Comparison of ENCODE assay signal across 9 cellular contexts in the genomic region with DNA sequence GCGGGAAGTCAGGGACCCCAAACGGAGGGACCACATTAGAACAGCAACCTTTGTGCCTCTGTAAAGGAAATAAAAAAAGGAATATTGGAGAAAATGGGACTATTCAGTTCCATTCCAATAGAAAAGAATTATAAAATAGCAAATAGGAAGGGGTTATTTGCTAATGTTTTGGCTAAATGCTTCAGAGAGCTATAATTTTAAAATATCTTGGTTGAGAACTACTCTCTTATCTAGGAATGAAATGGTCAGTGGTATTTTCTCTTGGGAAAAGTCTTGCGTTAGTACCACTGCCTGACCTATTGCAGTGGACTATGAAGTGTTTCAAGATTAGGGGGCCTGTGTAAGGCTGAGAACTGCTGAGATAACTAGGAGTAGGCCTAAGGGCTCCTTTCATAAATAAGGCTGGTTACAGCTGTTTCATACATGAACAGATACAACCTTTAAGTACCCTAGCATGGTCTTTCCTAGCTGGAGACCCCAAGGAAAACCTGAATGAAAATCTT. TPM values are rescaled to one million over a fixed set of nuclear protein-coding genes. Genes with fewer than 3 reads are reported as not detected.
DNase-seq lines count a peak whose midpoint lies in the region; ATAC-seq and TF ChIP-seq lines count a peak whose summit lies in the region.
"Had no signal": no experiment of that assay in that cellular context is flagged by ENCODE, and none has a peak within 500 bp of the region (broad histone marks: within the 10 kb centered on the region; RNA-seq: fewer than 3 reads in every experiment).

No MANE protein-coding gene starts in this region.

- DNase-seq in HCT116 (ENCODE audit: low read depth, low spot score) (no peak), heart left ventricle (no peak), retinal pigment epithelial cell (ENCODE audit: low read depth) (peak; percentile 71), SKM-1 (lab: John Stamatoyannopoulos, UW; ENCODE audit: unreplicated experiment) (no peak), NCI-H526 treated with DMSO at 0.1 percent for 48 hours (lab: John Stamatoyannopoulos, UW) (no peak)
- no peak for DNase-seq in activated T-helper 1 cell treated with anti-CD3 and anti-CD28 coated beads, Interleukin-12 subunit alpha, Interleukin-12 subunit beta, Interleukin-2, Interleukin-4 antibody, amounts not matched to agents 30 ng/mL and 10 ng/mL and 1 ng/mL, durations not matched to agents 14 hours and 24 hours and 36 hours (ENCODE audit: low spot score)

- H3K36me3 ChIP-seq in HCT116 (ENCODE audit: control insufficient read depth in 1 of 2, insufficient read depth in 2 of 2, low read length in 2 of 2) (no peaks in the 10 kb centered on the region), heart left ventricle (no peaks in the 10 kb centered on the region)

- H3K4me3 Mint-ChIP-seq in activated T-helper 1 cell treated with anti-CD3 and anti-CD28 coated beads, Interleukin-12 subunit alpha, Interleukin-12 subunit beta, Interleukin-2, Interleukin-4 antibody, amounts not matched to agents 30 ng/mL and 10 ng/mL and 1 ng/mL, durations not matched to agents 14 hours and 24 hours and 36 hours: no peak overlapping the region
- H3K4me3 Mint-ChIP-seq: stimulated activated naive CD8-positive, alpha-beta T cell treated with anti-CD3 and anti-CD28 coated beads, Interleukin-15, Interleukin-2, amounts not matched to agents 100 ng/mL and 50 ng/mL, for 24 hours had no signal

- no peaks in the 10 kb centered on the region for H3K9me2 ChIP-seq in HCT116 (ENCODE audit: insufficient read depth)

- H2AFZ ChIP-seq in HCT116 (ENCODE audit: low read depth, low read length, poor library complexity, severe bottlenecking): no peak overlapping the region

- POLR2A ChIA-PET in HCT116 (lab: Charles Lee): interaction anchor here (1.0 to 1.2 kb wide), 2 partner anchors 32 to 106 kb away, joined by 4 to 5 read pairs; a partner anchor contains a TSS

- peak overlapping the region; percentile 58 for H3K9ac ChIP-seq in HCT116 (ENCODE audit: low read length)

- no peaks in the 10 kb centered on the region for H3K27me3 ChIP-seq in HCT116 (ENCODE audit: insufficient read depth, low read length)
- no peaks in the 10 kb centered on the region for H3K27me3 ChIP-seq in heart left ventricle

- H3K9me3 Mint-ChIP-seq in activated T-helper 1 cell treated with anti-CD3 and anti-CD28 coated beads, Interleukin-12 subunit alpha, Interleukin-12 subunit beta, Interleukin-2, Interleukin-4 antibody, amounts not matched to agents 30 ng/mL and 10 ng/mL and 1 ng/mL, durations not matched to agents 14 hours and 24 hours and 36 hours: peaks cover 5% of the 10 kb centered on the region

- peak overlapping the region in 1 of 2 experiments; percentile 16; a peak in 1 of 4 replicates for H3K4me3 ChIP-seq in HCT116 (replicated peaks in 1 of 2; ENCODE audit: low read depth in 1 of 2, low read length in 2 of 2)
- no peak overlapping the region for H3K4me3 ChIP-seq in heart left ventricle
- no peak overlapping the region for H3K4me3 ChIP-seq in retinal pigment epithelial cell (ENCODE audit: low read length)

- CTCF ChIA-PET in HCT116 (lab: Charles Lee): interaction anchor here (1.7 kb wide), 1 partner anchor 32 kb away, joined by 11 read pairs; no protein-coding TSS in a partner anchor

- no peak for TF ChIP-seq CTCF in HCT116 (IDR thresholded peaks at IDR 0.05 in 2 of 3, conservative IDR thresholded peaks at IDR 0.05 in 1 of 3; ENCODE audit: borderline replicate concordance in 1 of 3, insufficient read depth in 1 of 3, low read depth in 2 of 3, low read length in 2 of 3)
- no peak for TF ChIP-seq CTCF in heart left ventricle (IDR thresholded peaks at IDR 0.05)
- no peak for TF ChIP-seq CTCF in retinal pigment epithelial cell (conservative IDR thresholded peaks at IDR 0.05; ENCODE audit: low read depth, low read length)

- H3K9me3 ChIP-seq in HCT116 (ENCODE audit: control insufficient read depth in 1 of 2, insufficient read depth in 1 of 2, low read depth in 1 of 2, low read length in 2 of 2) (peaks cover 0 to under 1% of the 10 kb centered on the region in 2 experiments; a peak in 1 of 4 replicates), heart left ventricle (peaks cover 0 to 6% (median 0%) of the 10 kb centered on the region in 12 donors)

- H3K79me2 ChIP-seq in HCT116 (ENCODE audit: insufficient read depth, low read length): no peaks in the 10 kb centered on the region

- H4K20me1 ChIP-seq in HCT116 (ENCODE audit: insufficient read depth): no peaks in the 10 kb centered on the region

- no peak for TF ChIP-seq RAD21 in HCT116 (IDR thresholded peaks at IDR 0.05; ENCODE audit: low read depth)

- H3K27me3 Mint-ChIP-seq in activated T-helper 1 cell treated with anti-CD3 and anti-CD28 coated beads, Interleukin-12 subunit alpha, Interleukin-12 subunit beta, Interleukin-2, Interleukin-4 antibody, amounts not matched to agents 30 ng/mL and 10 ng/mL and 1 ng/mL, durations not matched to agents 14 hours and 24 hours and 36 hours (ENCODE audit: insufficient read depth): peaks cover 6% of the 10 kb centered on the region

- TF ChIP-seq POLR2A in HCT116 (IDR thresholded peaks at IDR 0.05; ENCODE audit: borderline replicate concordance, extremely low read depth, insufficient read depth, insufficient read length) (no peak), heart left ventricle (IDR thresholded peaks at IDR 0.05) (no peak)

- H3K36me3 Mint-ChIP-seq in activated T-helper 1 cell treated with anti-CD3 and anti-CD28 coated beads, Interleukin-12 subunit alpha, Interleukin-12 subunit beta, Interleukin-2, Interleukin-4 antibody, amounts not matched to agents 30 ng/mL and 10 ng/mL and 1 ng/mL, durations not matched to agents 14 hours and 24 hours and 36 hours (ENCODE audit: low read depth): peaks cover 5% of the 10 kb centered on the region

- intact Hi-C loops in HCT116 (cut with micrococcal nuclease): no loop called here
- intact Hi-C loops in activated T-helper 1 cell treated with anti-CD3 and anti-CD28 coated beads, Interleukin-12 subunit alpha, Interleukin-12 subunit beta, Interleukin-2, Interleukin-4 antibody, amounts not matched to agents 30 ng/mL and 10 ng/mL and 1 ng/mL, durations not matched to agents 14 hours and 24 hours and 36 hours (cut with micrococcal nuclease): loop anchor here (1.0 to 5.0 kb wide), 7 partner anchors 9 to 1291 kb away; a partner anchor contains a TSS
- intact Hi-C loops in heart left ventricle (cut with DNase I): no loop called here

- peak overlapping the region; percentile 57 for H3K27ac ChIP-seq in HCT116 (ENCODE audit: low read depth, low read length)
- peak overlapping the region; percentile 64 to 94 (median 86) for H3K27ac ChIP-seq in heart left ventricle

- BruUV-seq in HCT116 (replicated peaks; lab: Mats Ljungman, UMichigan): TSS peak; percentile 91

- peaks cover 37% of the 10 kb centered on the region for H3K4me1 Mint-ChIP-seq in activated T-helper 1 cell treated with anti-CD3 and anti-CD28 coated beads, Interleukin-12 subunit alpha, Interleukin-12 subunit beta, Interleukin-2, Interleukin-4 antibody, amounts not matched to agents 30 ng/mL and 10 ng/mL and 1 ng/mL, durations not matched to agents 14 hours and 24 hours and 36 hours (ENCODE audit: low read depth)

- H3K4me1 ChIP-seq in HCT116 (ENCODE audit: control insufficient read depth in 1 of 2, insufficient read depth in 2 of 2, low read length in 2 of 2) (peaks cover 41 to 69% of the 10 kb centered on the region in 2 experiments), heart left ventricle (peaks cover 9 to 46% (median 33%) of the 10 kb centered on the region in 12 donors)

- 59 to 63% (median 61%) methylated on average over 3 of the region's 3 CpGs for WGBS in heart left ventricle, 4 donors

- peak overlapping the region; percentile 70 for H3K4me2 ChIP-seq in HCT116 (ENCODE audit: low read length)

- ATAC-seq in HCT116: no peak
- ATAC-seq in heart left ventricle: peak; percentile 33 to 72 (median 64)
- ATAC-seq in GM21717 (IDR thresholded peaks at IDR 0.05; ENCODE audit: unreplicated experiment): no peak
- ATAC-seq in GM18870 (IDR thresholded peaks at IDR 0.05; ENCODE audit: unreplicated experiment): no peak

- H3K27ac Mint-ChIP-seq in activated T-helper 1 cell treated with anti-CD3 and anti-CD28 coated beads, Interleukin-12 subunit alpha, Interleukin-12 subunit beta, Interleukin-2, Interleukin-4 antibody, amounts not matched to agents 30 ng/mL and 10 ng/mL and 1 ng/mL, durations not matched to agents 14 hours and 24 hours and 36 hours: peak overlapping the region; percentile 82

- RAD21 ChIA-PET in HCT116 (lab: Charles Lee; ENCODE audit: low non-redundant PET in 1 of 2, low total read pairs in 2 of 2, uncharacterized antibody in 2 of 2, unreplicated experiment in 2 of 2): no interaction called here

TF ChIP-seq in HCT116, 20 proteins besides CTCF, POLR2A, EP300 and RAD21 (continues in another document):
- TF ChIP-seq, protein P1, sequence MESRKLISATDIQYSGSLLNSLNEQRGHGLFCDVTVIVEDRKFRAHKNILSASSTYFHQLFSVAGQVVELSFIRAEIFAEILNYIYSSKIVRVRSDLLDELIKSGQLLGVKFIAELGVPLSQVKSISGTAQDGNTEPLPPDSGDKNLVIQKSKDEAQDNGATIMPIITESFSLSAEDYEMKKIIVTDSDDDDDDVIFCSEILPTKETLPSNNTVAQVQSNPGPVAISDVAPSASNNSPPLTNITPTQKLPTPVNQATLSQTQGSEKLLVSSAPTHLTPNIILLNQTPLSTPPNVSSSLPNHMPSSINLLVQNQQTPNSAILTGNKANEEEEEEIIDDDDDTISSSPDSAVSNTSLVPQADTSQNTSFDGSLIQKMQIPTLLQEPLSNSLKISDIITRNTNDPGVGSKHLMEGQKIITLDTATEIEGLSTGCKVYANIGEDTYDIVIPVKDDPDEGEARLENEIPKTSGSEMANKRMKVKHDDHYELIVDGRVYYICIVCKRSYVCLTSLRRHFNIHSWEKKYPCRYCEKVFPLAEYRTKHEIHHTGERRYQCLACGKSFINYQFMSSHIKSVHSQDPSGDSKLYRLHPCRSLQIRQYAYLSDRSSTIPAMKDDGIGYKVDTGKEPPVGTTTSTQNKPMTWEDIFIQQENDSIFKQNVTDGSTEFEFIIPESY (IDR thresholded peaks at IDR 0.05; ENCODE audit: extremely low read depth, insufficient replicate concordance, low read length): no peak
- TF ChIP-seq, protein P2, sequence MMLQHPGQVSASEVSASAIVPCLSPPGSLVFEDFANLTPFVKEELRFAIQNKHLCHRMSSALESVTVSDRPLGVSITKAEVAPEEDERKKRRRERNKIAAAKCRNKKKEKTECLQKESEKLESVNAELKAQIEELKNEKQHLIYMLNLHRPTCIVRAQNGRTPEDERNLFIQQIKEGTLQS (IDR thresholded peaks at IDR 0.05): no peak
- TF ChIP-seq CEBPB (IDR thresholded peaks at IDR 0.05; ENCODE audit: low read depth) (no peak), ELF1 (IDR thresholded peaks at IDR 0.05; ENCODE audit: borderline replicate concordance, low read depth) (no peak), TCF7L2 (IDR thresholded peaks at IDR 0.05; ENCODE audit: borderline replicate concordance, extremely low read depth, insufficient read depth, insufficient read length) (no peak)

RNA-seq across cellular contexts. Expression of a gene that starts 6.9 kb away (rescaled TPM):
- total RNA-seq in HCT116 (2021; ENCODE audit: unreplicated experiment): 50.8 TPM
- 21.3 and 29.3 TPM in 2 replicates for polyA plus RNA-seq in HCT116 (2012)
- total RNA-seq in activated T-helper 1 cell treated with anti-CD3 and anti-CD28 coated beads, Interleukin-12 subunit alpha, Interleukin-12 subunit beta, Interleukin-2, Interleukin-4 antibody, amounts not matched to agents 30 ng/mL and 10 ng/mL and 1 ng/mL, durations not matched to agents 14 hours and 24 hours and 36 hours: 51.4 and 54.2 TPM in 2 replicates
- total RNA-seq in heart left ventricle: 10 to 100 TPM; 33.0 to 89.2 (median 68.7) TPM
- polyA plus RNA-seq in heart left ventricle: 10 to 100 TPM; 14.5 to 49.2 TPM

Comparison
In these comparisons a context has a peak if more than half of its experiments do, and no peak if none do; other contexts are left out.
1. ATAC-seq: peak in heart left ventricle (4 of 4); none in HCT116 (single experiment), GM21717 (single experiment) and GM18870 (single experiment).